Comparison of ENCODE assay signal across 1 cellular context in genomic region chr19:42323852-42324654, GRCh38.
TF ChIP-seq lines count a peak whose summit lies in the region.

No MANE protein-coding gene starts in this region.

TF ChIP-seq in SK-N-SH, 30 proteins besides CTCF, POLR2A, EP300 and RAD21 (continued from another document):
- TF ChIP-seq IRF3 (IDR thresholded peaks at IDR 0.05; ENCODE audit: low read depth, low read length) (no peak), GATA2 (CRISPR knock-in tag; IDR thresholded peaks at IDR 0.05) (no peak), ELF1 (IDR thresholded peaks at IDR 0.05) (no peak), PBX3 (IDR thresholded peaks at IDR 0.05) (no peak), EZH2phosphoT487 (IDR thresholded peaks at IDR 0.05; ENCODE audit: borderline replicate concordance, low read depth) (no peak), RCOR1 (IDR thresholded peaks at IDR 0.05; ENCODE audit: low read length) (no peak), TCF12 (IDR thresholded peaks at IDR 0.05) (no peak), FOXJ3 (CRISPR knock-in tag; IDR thresholded peaks at IDR 0.05) (no peak), MXI1 (IDR thresholded peaks at IDR 0.05; ENCODE audit: low read depth, low read length) (no peak), JUND (IDR thresholded peaks at IDR 0.05) (no peak), NRF1 (IDR thresholded peaks at IDR 0.05; ENCODE audit: low read depth, low read length) (no peak), FOSL2 (IDR thresholded peaks at IDR 0.05; ENCODE audit: borderline replicate concordance, low read depth) (no peak), SMC3 (IDR thresholded peaks at IDR 0.05; ENCODE audit: low read depth, low read length) (no peak)
- TF ChIP-seq, protein P1, sequence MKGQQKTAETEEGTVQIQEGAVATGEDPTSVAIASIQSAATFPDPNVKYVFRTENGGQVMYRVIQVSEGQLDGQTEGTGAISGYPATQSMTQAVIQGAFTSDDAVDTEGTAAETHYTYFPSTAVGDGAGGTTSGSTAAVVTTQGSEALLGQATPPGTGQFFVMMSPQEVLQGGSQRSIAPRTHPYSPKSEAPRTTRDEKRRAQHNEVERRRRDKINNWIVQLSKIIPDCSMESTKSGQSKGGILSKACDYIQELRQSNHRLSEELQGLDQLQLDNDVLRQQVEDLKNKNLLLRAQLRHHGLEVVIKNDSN (IDR thresholded peaks at IDR 0.05; ENCODE audit: borderline replicate concordance, low read depth), result no peak
